29 cellular contexts compared by ENCODE assay signal in the genomic region with DNA sequence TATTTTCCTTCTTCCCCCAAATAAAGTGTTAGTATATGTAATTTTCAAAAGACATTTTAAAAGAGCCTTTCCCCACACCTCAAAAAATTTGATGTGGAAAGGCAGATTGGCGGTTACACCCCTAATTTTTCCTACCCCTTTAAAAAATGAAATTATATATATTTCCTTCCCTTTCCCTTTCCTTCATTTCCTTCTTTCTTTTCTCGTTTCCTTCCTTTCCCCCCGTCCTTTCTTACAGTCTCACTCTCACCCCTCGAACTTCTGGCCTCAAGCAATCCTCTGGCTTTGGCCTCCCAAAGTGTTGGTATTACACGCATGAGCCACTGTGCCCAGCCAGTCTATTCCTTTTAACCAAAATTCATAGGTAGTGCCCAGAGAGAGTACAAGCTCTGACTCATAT.
"Had no signal": no experiment of that assay in that cellular context is flagged by ENCODE, and none has a peak within 500 bp of the region (broad histone marks: within the 10 kb centered on the region; RNA-seq: fewer than 3 reads in every experiment).

No MANE protein-coding gene starts in this region.

- H3K9me3 ChIP-seq: ascending aorta, MG63, Peyer's patch had no signal

- H3K4me3 ChIP-seq: ascending aorta, cardiac muscle cell, MG63, Peyer's patch had no signal

- ATAC-seq: activated CD4-positive, alpha-beta T cell treated with anti-CD3 and anti-CD28 coated beads for 36 hours; activated CD4-positive, CD25-positive, alpha-beta regulatory T cell treated with anti-CD3 and anti-CD28 coated beads, Interleukin-2, amount 50 U/mL, for 24 hours; activated CD8-positive, alpha-beta T cell treated with anti-CD3 and anti-CD28 coated beads, Interleukin-2, amount 10 ng/mL, durations not matched to agents 7 days and 5 days; SK-N-SH treated with all-trans-retinoic acid at 6 μM for 48 hours; T-cell; T-helper 17 cell had no signal

- H3K27ac ChIP-seq: ascending aorta, cardiac muscle cell, Peyer's patch had no signal

- DNase-seq: activated CD4-positive, alpha-beta T cell treated with anti-CD3 and anti-CD28 coated beads for 36 hours; activated CD4-positive, alpha-beta T cell treated with anti-CD3 and anti-CD28 coated beads, Interleukin-2, amount 10 ng/mL, durations not matched to agents 7 days and 5 days; activated CD4-positive, alpha-beta T cell treated with anti-CD3 and anti-CD28 coated beads, Interleukin-2, amount 50 U/mL, for 48 hours; activated CD8-positive, alpha-beta T cell treated with anti-CD3 and anti-CD28 coated beads, Interleukin-2, amount 10 ng/mL, durations not matched to agents 7 days and 5 days; activated gamma-delta T cell; activated naive CD4-positive, alpha-beta T cell treated with Interleukin-2 at 50 U/mL for 16 hours; activated naive CD8-positive, alpha-beta T cell treated with anti-CD3 and anti-CD28 coated beads, Interleukin-2, amount 10 ng/mL, durations not matched to agents 7 days and 5 days; activated T-cell treated with anti-CD3 and anti-CD28 coated beads, Interleukin-2, amount 50 U/mL, for 24 hours; amygdala; Karpas-422; MG63; NCI-H1048; NCI-H1105 treated with DMSO at 0.1 percent for 48 hours; NCI-H1436; NCI-H1694; NCI-H1930; NCI-H2081 treated with DMSO at 0.1 percent for 48 hours; NCI-H345; NCI-H524 treated with DMSO at 0.1 percent for 48 hours; Peyer's patch; RPMI8226; SIG-M5; T-cell; T-helper 17 cell; T-helper 9 cell had no signal

- H3K27me3 ChIP-seq: ascending aorta, cardiac muscle cell, MG63, Peyer's patch had no signal
